In the genomic region with DNA sequence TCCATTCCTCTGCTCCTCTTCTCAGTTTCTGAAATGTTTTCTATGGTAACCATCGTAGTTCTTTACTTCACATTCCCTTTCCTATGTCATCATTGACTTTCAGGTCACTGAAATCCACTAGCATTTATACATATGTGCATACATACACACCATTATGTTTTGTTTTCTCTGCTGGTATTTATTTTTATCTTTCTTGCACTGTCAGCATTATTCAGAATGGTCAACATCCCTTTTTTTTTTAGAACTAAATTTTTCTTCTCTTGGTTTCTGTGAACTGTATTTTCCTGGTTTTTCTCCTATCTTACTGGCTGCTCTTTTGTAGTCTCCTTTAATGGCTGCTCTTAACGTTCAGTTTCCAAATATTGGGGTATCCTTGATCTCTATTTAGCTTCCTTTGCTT, we compare ENCODE assay signal across 2 cellular contexts.
TF ChIP-seq lines count a peak whose summit lies in the region.

No MANE protein-coding gene starts in this region.

TF ChIP-seq in IMR-90, 13 proteins besides CTCF, POLR2A, EP300 and RAD21:
- peak; percentile 99 for TF ChIP-seq MAFK (IDR thresholded peaks at IDR 0.05; ENCODE audit: low read depth, low read length)
- no peak for TF ChIP-seq MAZ (IDR thresholded peaks at IDR 0.05; ENCODE audit: borderline replicate concordance, low read depth, low read length)
TF ChIP-seq in IMR-90: peak in this region for 1.

TF ChIP-seq in H1, 55 proteins besides CTCF, POLR2A, EP300 and RAD21:
- TF ChIP-seq POU5F1 (IDR thresholded peaks at IDR 0.05; ENCODE audit: low read depth, low read length) (no peak), TAF7 (optimal IDR thresholded peaks at IDR 0.05; ENCODE audit: borderline replicate concordance, low read depth, low read length) (no peak), CHD2 (IDR thresholded peaks at IDR 0.05; ENCODE audit: low read length) (no peak), MAFK (IDR thresholded peaks at IDR 0.05; ENCODE audit: low read depth, low read length) (peak; percentile 82), SRF (IDR thresholded peaks at IDR 0.05; ENCODE audit: low read depth, low read length) (no peak), SAP30 (IDR thresholded peaks at IDR 0.05; ENCODE audit: insufficient read depth, insufficient replicate concordance, low read length) (no peak)
TF ChIP-seq in H1: peak in this region for 1.
